ENCODE assay signal across 18 cellular contexts in the genomic region with DNA sequence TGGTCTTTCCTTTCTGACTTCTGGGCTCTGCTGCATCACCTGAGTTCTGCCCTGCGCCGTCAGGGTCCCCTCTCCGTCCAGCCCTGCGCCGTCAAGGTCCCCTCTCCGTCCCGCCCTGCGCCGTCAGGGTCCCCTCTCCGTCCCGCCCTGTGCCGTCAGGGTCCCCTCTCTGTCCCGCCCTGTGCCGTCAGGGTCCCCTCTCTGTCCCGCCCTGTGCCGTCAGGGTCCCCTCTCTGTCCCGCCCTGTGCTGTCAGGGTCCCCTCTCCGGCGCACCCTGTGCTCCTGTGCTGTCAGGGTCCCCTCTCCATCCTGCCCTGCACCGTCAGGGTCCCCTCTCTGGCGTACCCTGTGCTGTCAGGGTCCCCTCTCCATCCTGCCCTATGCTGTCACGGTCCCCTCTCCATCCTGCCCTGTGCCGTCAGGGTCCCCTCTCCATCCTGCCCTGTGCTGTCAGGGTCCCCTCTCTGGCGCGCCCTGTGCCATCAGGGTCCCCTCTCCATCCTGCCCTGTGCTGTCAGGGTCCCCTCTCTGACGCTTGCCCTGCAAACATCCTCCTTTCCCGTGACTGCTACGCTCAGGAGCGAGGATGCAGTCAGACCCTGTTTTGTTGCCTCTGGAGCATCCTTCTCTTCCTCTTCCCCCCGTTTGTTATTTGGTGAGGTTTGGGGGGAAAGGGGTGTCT.
"Had no signal": no experiment of that assay in that cellular context is flagged by ENCODE, and none has a peak within 500 bp of the region (broad histone marks: within the 10 kb centered on the region; RNA-seq: fewer than 3 reads in every experiment).

No MANE protein-coding gene starts in this region.

- H3K4me1 Mint-ChIP-seq: immature natural killer cell had no signal

- H3K36me3 ChIP-seq: right lobe of liver, suprapubic skin, tibial artery had no signal

- FAIRE-seq: colon had no signal

- H3K27me3 ChIP-seq: esophagus squamous epithelium, right lobe of liver, suprapubic skin, tibial artery had no signal

- DNase-seq: cerebellar nuclear complex; effector memory CD8-positive, alpha-beta T cell; esophagus squamous epithelium; foreskin fibroblast; immature natural killer cell; mammary epithelial cell; psoas muscle; retina; right lobe of liver; stimulated activated CD4-positive, alpha-beta T cell treated with anti-CD3 and anti-CD28 coated beads, Interleukin-2, amount 100 ng/mL, for 24 hours; stimulated activated naive CD8-positive, alpha-beta T cell treated with anti-CD3 and anti-CD28 coated beads, Interleukin-15, Interleukin-2, amounts not matched to agents 100 U/mL and 50 U/mL, for 24 hours; tibial artery had no signal

- ATAC-seq: effector memory CD8-positive, alpha-beta T cell; natural killer cell treated with Interleukin-12 subunit alpha and Interleukin-12 subunit beta and Interleukin-15 and Interleukin-18, amount 100 ng/mL, for 72 hours; psoas muscle; right lobe of liver; stimulated activated naive CD8-positive, alpha-beta T cell treated with anti-CD3 and anti-CD28 coated beads, Interleukin-15, Interleukin-2, amounts not matched to agents 100 U/mL and 50 U/mL, for 24 hours had no signal

- H3K4me3 Mint-ChIP-seq: dendritic cell treated with granulocyte-macrophage colony-stimulating factor and Interleukin-4, amounts not matched to agents 40 ng/mL and 50 ng/mL, for 4 days; effector memory CD8-positive, alpha-beta T cell; immature natural killer cell; mesothelial cell of epicardium; natural killer cell treated with Interleukin-12 subunit alpha and Interleukin-12 subunit beta and Interleukin-15 and Interleukin-18, amount 100 ng/mL, for 72 hours had no signal

- H3K27ac Mint-ChIP-seq: dendritic cell treated with granulocyte-macrophage colony-stimulating factor and Interleukin-4, amounts not matched to agents 40 ng/mL and 50 ng/mL, for 4 days; mesothelial cell of epicardium had no signal

- H3K27ac ChIP-seq: epithelial cell of prostate, psoas muscle, right lobe of liver, suprapubic skin, tibial artery had no signal

- H3K27me3 Mint-ChIP-seq: effector memory CD8-positive, alpha-beta T cell; natural killer cell treated with Interleukin-12 subunit alpha and Interleukin-12 subunit beta and Interleukin-15 and Interleukin-18, amount 100 ng/mL, for 72 hours had no signal

- H3K9me3 ChIP-seq: psoas muscle, right lobe of liver, suprapubic skin, tibial artery had no signal

- H3K4me3 ChIP-seq: esophagus squamous epithelium, psoas muscle, right lobe of liver, suprapubic skin, tibial artery had no signal

- H3K4me1 ChIP-seq: right lobe of liver had no signal
